Comparison of ENCODE assay signal across 17 cellular contexts in the genomic region with DNA sequence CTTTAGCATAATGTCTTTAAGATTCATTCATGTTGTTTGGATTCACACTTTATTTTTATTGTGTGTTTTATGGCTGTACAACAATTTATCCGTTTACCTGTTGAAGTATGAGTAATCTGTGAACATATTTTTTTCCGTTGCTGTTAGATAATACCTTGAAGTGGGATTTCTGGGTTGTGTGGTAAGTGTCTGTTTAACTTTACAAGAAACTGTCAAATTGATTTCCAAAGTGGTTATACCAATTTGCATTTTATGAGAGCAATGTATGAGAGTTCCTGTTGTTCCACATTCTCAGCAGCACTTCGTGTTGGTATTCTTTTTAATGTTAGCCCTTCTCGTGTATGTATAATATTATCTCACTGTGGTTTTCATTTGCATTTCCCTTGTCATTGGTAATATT. TPM values are rescaled to one million over a fixed set of nuclear protein-coding genes. Genes with fewer than 3 reads are reported as not detected.
DNase-seq lines count a peak whose midpoint lies in the region; ATAC-seq and TF ChIP-seq lines count a peak whose summit lies in the region.
"Had no signal": no experiment of that assay in that cellular context is flagged by ENCODE, and none has a peak within 500 bp of the region (broad histone marks: within the 10 kb centered on the region; RNA-seq: fewer than 3 reads in every experiment).

No MANE protein-coding gene starts in this region.

- H3K4me3 ChIP-seq in mammary epithelial cell (replicated peaks in 1 of 3; ENCODE audit: insufficient read depth in 1 of 3, low read depth in 2 of 3, low read length in 3 of 3) (no peak overlapping the region), mucosa of descending colon (no peak overlapping the region)
- H3K4me3 ChIP-seq: BLaER1 treated with 17β-estradiol and CSF1 and Interleukin-3, amounts not matched to agents 10 nM and 100 nM; GM12878; GM23338 had no signal

- no peaks in the 10 kb centered on the region for H3K79me2 ChIP-seq in mammary epithelial cell (ENCODE audit: insufficient read depth, low read length)

- TF ChIP-seq CTCF in MCF 10A (IDR thresholded peaks at IDR 0.05; ENCODE audit: unreplicated experiment) (no peak), mammary epithelial cell (conservative IDR thresholded peaks at IDR 0.05 in 1 of 2, IDR thresholded peaks at IDR 0.05 in 1 of 2; ENCODE audit: extremely low read depth in 1 of 2, insufficient read depth in 1 of 2, low read depth in 1 of 2, low read length in 2 of 2) (no peak), mucosa of descending colon (IDR thresholded peaks at IDR 0.05) (no peak)

- no peak for DNase-seq in activated CD4-positive, alpha-beta T cell treated with anti-CD3 and anti-CD28 coated beads, Interleukin-2, amount 10 ng/mL, durations not matched to agents 24 days and 14 days
- DNase-seq in activated CD4-positive, alpha-beta T cell treated with anti-CD3 and anti-CD28 coated beads, Interleukin-2, amount 10 ng/mL, durations not matched to agents 7 days and 5 days, result no peak
- no peak for DNase-seq in MCF 10A (ENCODE audit: unreplicated experiment)
- DNase-seq in mammary epithelial cell, result no peak
- no peak for DNase-seq in mucosa of descending colon
- DNase-seq in naive thymus-derived CD8-positive, alpha-beta T cell, result no peak
- DNase-seq: ACHN; CD4-positive, CD25-positive, alpha-beta regulatory T cell; DMS79; H7 had no signal

- H3K9me3 ChIP-seq in mammary epithelial cell (replicated peaks; ENCODE audit: insufficient read depth, low read length) (no peaks in the 10 kb centered on the region), mucosa of descending colon (no peaks in the 10 kb centered on the region)

- WGBS in mammary epithelial cell (ENCODE audit: low coverage, missing lambda C conversion rate), result 84% methylated on average over 4 of the region's 4 CpGs

- CTCF ChIA-PET in activated CD4-positive, alpha-beta T cell treated with anti-CD3 and anti-CD28 coated beads, Interleukin-2, amount 10 ng/mL, durations not matched to agents 7 days and 5 days (lab: Charles Lee), result no interaction called here
- CTCF ChIA-PET in MCF 10A (lab: Yijun Ruan, JAX), result no interaction called here
- CTCF ChIA-PET in mammary epithelial cell (lab: Charles Lee; ENCODE audit: low non-redundant PET), result no interaction called here

- in situ Hi-C loops in mammary epithelial cell (cut with MboI; ENCODE audit: low sequenced_read_pairs in 2 of 2), result no loop called here

- dilution Hi-C loops in mammary epithelial cell (cut with HindIII; ENCODE audit: low sequenced_read_pairs), result no loop called here

- H3K27ac Mint-ChIP-seq in activated CD4-positive, alpha-beta T cell treated with anti-CD3 and anti-CD28 coated beads, Interleukin-2, amount 10 ng/mL, durations not matched to agents 24 days and 14 days, result peak overlapping the region; percentile 50
- H3K27ac Mint-ChIP-seq in activated CD4-positive, alpha-beta T cell treated with anti-CD3 and anti-CD28 coated beads, Interleukin-2, amount 10 ng/mL, durations not matched to agents 7 days and 5 days, result no peak overlapping the region
- peak overlapping the region; percentile 33 for H3K27ac Mint-ChIP-seq in MCF 10A (ENCODE audit: low read depth, unreplicated experiment)
- peak overlapping the region; percentile 75 for H3K27ac Mint-ChIP-seq in activated T-helper 17 cell treated with anti-CD3 and anti-CD28 coated beads, Interleukin-2, amount 50 U/mL, for 72 hours
- H3K27ac Mint-ChIP-seq in naive thymus-derived CD8-positive, alpha-beta T cell, result peak overlapping the region in 3 of 10 donors; percentile 18 to 45 (median 26)
- H3K27ac Mint-ChIP-seq: GM23338 had no signal

- peaks cover 8% of the 10 kb centered on the region for H3K9me3 Mint-ChIP-seq in activated CD4-positive, alpha-beta T cell treated with anti-CD3 and anti-CD28 coated beads, Interleukin-2, amount 10 ng/mL, durations not matched to agents 24 days and 14 days
- H3K9me3 Mint-ChIP-seq in activated CD4-positive, alpha-beta T cell treated with anti-CD3 and anti-CD28 coated beads, Interleukin-2, amount 10 ng/mL, durations not matched to agents 7 days and 5 days, result peaks cover 5% of the 10 kb centered on the region
- no peaks in the 10 kb centered on the region for H3K9me3 Mint-ChIP-seq in MCF 10A (ENCODE audit: unreplicated experiment)
- no peaks in the 10 kb centered on the region for H3K9me3 Mint-ChIP-seq in activated T-helper 17 cell treated with anti-CD3 and anti-CD28 coated beads, Interleukin-2, amount 50 U/mL, for 72 hours
- H3K9me3 Mint-ChIP-seq in naive thymus-derived CD8-positive, alpha-beta T cell, result peaks cover 0 to 3% (median 0%) of the 10 kb centered on the region in 9 donors
- H3K9me3 Mint-ChIP-seq: GM23338 had no signal

- no peak overlapping the region for H2AFZ ChIP-seq in mammary epithelial cell (ENCODE audit: low read depth, low read length)
- H2AFZ ChIP-seq: GM23338 had no signal

- POLR2A ChIA-PET in activated CD4-positive, alpha-beta T cell treated with anti-CD3 and anti-CD28 coated beads, Interleukin-2, amount 10 ng/mL, durations not matched to agents 7 days and 5 days (lab: Charles Lee), result no interaction called here
- POLR2A ChIA-PET in MCF 10A (lab: Yijun Ruan, JAX), result interaction anchor here (1.0 to 1.5 kb wide), 2 partner anchors 30 to 54 kb away, joined by 3 to 5 read pairs; partner anchors contain the start of gene USP53
- POLR2A ChIA-PET in naive thymus-derived CD8-positive, alpha-beta T cell (lab: Charles Lee), result no interaction called here

- BruUV-seq in MCF 10A (replicated peaks; lab: Mats Ljungman, UMichigan), result no TSS peak
- no TSS peak for BruUV-seq in mammary epithelial cell (replicated peaks; lab: Mats Ljungman, UMichigan)

- H4K20me1 ChIP-seq in mammary epithelial cell (ENCODE audit: insufficient read depth, low read length), result no peaks in the 10 kb centered on the region
- H4K20me1 ChIP-seq: BLaER1 treated with 17β-estradiol and CSF1 and Interleukin-3, amounts not matched to agents 10 nM and 100 nM had no signal

- H3K27ac ChIP-seq in mammary epithelial cell (ENCODE audit: insufficient read depth, low read depth, low read length), result no peak overlapping the region
- H3K27ac ChIP-seq: BLaER1 treated with 17β-estradiol and CSF1 and Interleukin-3, amounts not matched to agents 10 nM and 100 nM had no signal

- H3K4me1 Mint-ChIP-seq in activated CD4-positive, alpha-beta T cell treated with anti-CD3 and anti-CD28 coated beads, Interleukin-2, amount 10 ng/mL, durations not matched to agents 24 days and 14 days, result peaks cover 11% of the 10 kb centered on the region
- H3K4me1 Mint-ChIP-seq in activated CD4-positive, alpha-beta T cell treated with anti-CD3 and anti-CD28 coated beads, Interleukin-2, amount 10 ng/mL, durations not matched to agents 7 days and 5 days, result peaks cover 8% of the 10 kb centered on the region
- H3K4me1 Mint-ChIP-seq in MCF 10A (ENCODE audit: insufficient read depth, unreplicated experiment), result peaks cover 6% of the 10 kb centered on the region
- peaks cover 16% of the 10 kb centered on the region for H3K4me1 Mint-ChIP-seq in activated T-helper 17 cell treated with anti-CD3 and anti-CD28 coated beads, Interleukin-2, amount 50 U/mL, for 72 hours
- peaks cover 0 to 14% (median under 1%) of the 10 kb centered on the region in 4 donors for H3K4me1 Mint-ChIP-seq in naive thymus-derived CD8-positive, alpha-beta T cell
- H3K4me1 Mint-ChIP-seq: GM23338 had no signal

- peaks cover 20% of the 10 kb centered on the region for H3K36me3 ChIP-seq in mammary epithelial cell (ENCODE audit: insufficient read depth, low read length)
- H3K36me3 ChIP-seq in mucosa of descending colon (ENCODE audit: low read depth), result no peaks in the 10 kb centered on the region

- H3K27me3 ChIP-seq in mammary epithelial cell (ENCODE audit: insufficient read depth, low read length), result no peaks in the 10 kb centered on the region
- H3K27me3 ChIP-seq: BLaER1 treated with 17β-estradiol and CSF1 and Interleukin-3, amounts not matched to agents 10 nM and 100 nM had no signal

- intact Hi-C loops in activated CD4-positive, alpha-beta T cell treated with anti-CD3 and anti-CD28 coated beads, Interleukin-2, amount 10 ng/mL, durations not matched to agents 24 days and 14 days (cut with micrococcal nuclease), result no loop called here
- intact Hi-C loops in MCF 10A (cut with micrococcal nuclease), result no loop called here
- intact Hi-C loops in mammary epithelial cell (cut with micrococcal nuclease), result no loop called here
- intact Hi-C loops in mucosa of descending colon (cut with DNase I, micrococcal nuclease), result no loop called here

- H3K4me3 Mint-ChIP-seq in activated CD4-positive, alpha-beta T cell treated with anti-CD3 and anti-CD28 coated beads, Interleukin-2, amount 10 ng/mL, durations not matched to agents 24 days and 14 days, result no peak overlapping the region
- H3K4me3 Mint-ChIP-seq in activated CD4-positive, alpha-beta T cell treated with anti-CD3 and anti-CD28 coated beads, Interleukin-2, amount 10 ng/mL, durations not matched to agents 7 days and 5 days, result no peak overlapping the region
- no peak overlapping the region for H3K4me3 Mint-ChIP-seq in MCF 10A (ENCODE audit: unreplicated experiment)
- peak overlapping the region; percentile 15 for H3K4me3 Mint-ChIP-seq in activated T-helper 17 cell treated with anti-CD3 and anti-CD28 coated beads, Interleukin-2, amount 50 U/mL, for 72 hours
- no peak overlapping the region for H3K4me3 Mint-ChIP-seq in naive thymus-derived CD8-positive, alpha-beta T cell
- H3K4me3 Mint-ChIP-seq: CD4-positive, CD25-positive, alpha-beta regulatory T cell; GM23338 had no signal

- H3K27me3 Mint-ChIP-seq in activated CD4-positive, alpha-beta T cell treated with anti-CD3 and anti-CD28 coated beads, Interleukin-2, amount 10 ng/mL, durations not matched to agents 24 days and 14 days, result no peaks in the 10 kb centered on the region
- no peaks in the 10 kb centered on the region for H3K27me3 Mint-ChIP-seq in activated CD4-positive, alpha-beta T cell treated with anti-CD3 and anti-CD28 coated beads, Interleukin-2, amount 10 ng/mL, durations not matched to agents 7 days and 5 days
- no peaks in the 10 kb centered on the region for H3K27me3 Mint-ChIP-seq in MCF 10A (ENCODE audit: insufficient read depth, unreplicated experiment)
- no peaks in the 10 kb centered on the region for H3K27me3 Mint-ChIP-seq in activated T-helper 17 cell treated with anti-CD3 and anti-CD28 coated beads, Interleukin-2, amount 50 U/mL, for 72 hours
- H3K27me3 Mint-ChIP-seq in naive thymus-derived CD8-positive, alpha-beta T cell, result no peaks in the 10 kb centered on the region
- H3K27me3 Mint-ChIP-seq: CD4-positive, CD25-positive, alpha-beta regulatory T cell had no signal

- H3K9ac ChIP-seq in mammary epithelial cell (ENCODE audit: insufficient read depth, low read length), result no peak overlapping the region
- H3K9ac ChIP-seq: BLaER1 treated with 17β-estradiol and CSF1 and Interleukin-3, amounts not matched to agents 10 nM and 100 nM had no signal

- peaks cover 3% of the 10 kb centered on the region for H3K4me1 ChIP-seq in mammary epithelial cell (ENCODE audit: insufficient read depth, low read length)
- no peaks in the 10 kb centered on the region for H3K4me1 ChIP-seq in mucosa of descending colon (ENCODE audit: low read depth)
- H3K4me1 ChIP-seq: BLaER1 treated with 17β-estradiol and CSF1 and Interleukin-3, amounts not matched to agents 10 nM and 100 nM had no signal

- no peak overlapping the region for H3K4me2 ChIP-seq in mammary epithelial cell (ENCODE audit: insufficient read depth, low read depth, low read length)
- H3K4me2 ChIP-seq: BLaER1 treated with 17β-estradiol and CSF1 and Interleukin-3, amounts not matched to agents 10 nM and 100 nM; GM23338 had no signal

- peaks cover 23% of the 10 kb centered on the region for H3K36me3 Mint-ChIP-seq in activated CD4-positive, alpha-beta T cell treated with anti-CD3 and anti-CD28 coated beads, Interleukin-2, amount 10 ng/mL, durations not matched to agents 24 days and 14 days (ENCODE audit: low read depth)
- H3K36me3 Mint-ChIP-seq in activated CD4-positive, alpha-beta T cell treated with anti-CD3 and anti-CD28 coated beads, Interleukin-2, amount 10 ng/mL, durations not matched to agents 7 days and 5 days (ENCODE audit: low read depth), result peaks cover 14% of the 10 kb centered on the region
- H3K36me3 Mint-ChIP-seq in MCF 10A (ENCODE audit: insufficient read depth, unreplicated experiment), result peaks cover 31% of the 10 kb centered on the region
- H3K36me3 Mint-ChIP-seq in activated T-helper 17 cell treated with anti-CD3 and anti-CD28 coated beads, Interleukin-2, amount 50 U/mL, for 72 hours (ENCODE audit: low read depth), result peaks cover 65% of the 10 kb centered on the region
- H3K36me3 Mint-ChIP-seq in naive thymus-derived CD8-positive, alpha-beta T cell, result peaks cover 16 to 58% (median 40%) of the 10 kb centered on the region in 3 donors

- peak; percentile 66 for ATAC-seq in activated T-helper 17 cell treated with anti-CD3 and anti-CD28 coated beads, Interleukin-2, amount 50 U/mL, for 72 hours (replicated peaks)
- peak; percentile 54 for ATAC-seq in mucosa of descending colon
- ATAC-seq in naive thymus-derived CD8-positive, alpha-beta T cell, result no peak
- no peak for ATAC-seq in GM18868 (IDR thresholded peaks at IDR 0.05; ENCODE audit: unreplicated experiment)
- ATAC-seq: GM12878, GM23338 had no signal

RNA-seq across cellular contexts. Expression of gene USP53, which starts 53.6 kb away (rescaled TPM):
- 6.2 and 7.3 TPM in 2 replicates for total RNA-seq in activated CD4-positive, alpha-beta T cell treated with anti-CD3 and anti-CD28 coated beads, Interleukin-2, amount 10 ng/mL, durations not matched to agents 24 days and 14 days
- total RNA-seq in activated CD4-positive, alpha-beta T cell treated with anti-CD3 and anti-CD28 coated beads, Interleukin-2, amount 10 ng/mL, durations not matched to agents 7 days and 5 days, result 1 to 10 TPM; 6.7 to 6.9 TPM
- total RNA-seq in MCF 10A (2022) (47.4 and 68.0 TPM in 2 replicates), mammary epithelial cell (10 to 100 TPM; 41.1 to 62.0 TPM), mucosa of descending colon (100 to 1,000 TPM in 1 of 3 donors, 10 to 100 TPM in 2; 57.7 to 118 (median 67.6) TPM)
- polyA plus RNA-seq in mammary epithelial cell, result 10.4 TPM
- 25.0 TPM for polyA minus RNA-seq in mammary epithelial cell
- 10 to 100 TPM in 1 of 2 donors, 1 to 10 TPM in 1; 9.7 to 27.7 TPM for total RNA-seq in activated T-helper 17 cell treated with anti-CD3 and anti-CD28 coated beads, Interleukin-2, amount 50 U/mL, for 72 hours
- 10 to 100 TPM; 29.5 to 31.3 TPM for total RNA-seq in naive thymus-derived CD8-positive, alpha-beta T cell
- polyA plus RNA-seq in naive thymus-derived CD8-positive, alpha-beta T cell, result 10 to 100 TPM in 2 of 3 donors, 1 to 10 TPM in 1; 6.5 to 23.5 (median 12.5) TPM

RNA-seq across cellular contexts. Expression of gene FABP2, which starts 55.8 kb away (rescaled TPM):
- total RNA-seq in activated CD4-positive, alpha-beta T cell treated with anti-CD3 and anti-CD28 coated beads, Interleukin-2, amount 10 ng/mL, durations not matched to agents 24 days and 14 days, result not detected in 2 replicates
- not detected for total RNA-seq in activated CD4-positive, alpha-beta T cell treated with anti-CD3 and anti-CD28 coated beads, Interleukin-2, amount 10 ng/mL, durations not matched to agents 7 days and 5 days
- total RNA-seq in MCF 10A (2022) (not detected in 2 replicates), mammary epithelial cell (not detected), mucosa of descending colon (10 to 100 TPM; 12.1 to 48.6 (median 39.7) TPM)
- polyA plus RNA-seq in mammary epithelial cell, result not detected
- not detected for polyA minus RNA-seq in mammary epithelial cell
- not detected for total RNA-seq in activated T-helper 17 cell treated with anti-CD3 and anti-CD28 coated beads, Interleukin-2, amount 50 U/mL, for 72 hours
- total RNA-seq in naive thymus-derived CD8-positive, alpha-beta T cell, result under 1 TPM; 0.14 to 0.47 TPM
- under 1 TPM in 2 of 3 donors, not detected in 1; 0.09 to 0.16 TPM for polyA plus RNA-seq in naive thymus-derived CD8-positive, alpha-beta T cell
- total RNA-seq: A172; CD4-positive, CD25-positive, alpha-beta regulatory T cell; G401; GM12878; GM23338; H7 had no signal
- polyA plus RNA-seq: CD4-positive, CD25-positive, alpha-beta regulatory T cell; GM12878; GM23338 had no signal

Comparison
In these comparisons a context has a peak if more than half of its experiments do, and no peak if none do; other contexts are left out.
1. ATAC-seq: peak in activated T-helper 17 cell treated with anti-CD3 and anti-CD28 coated beads, Interleukin-2, amount 50 U/mL, for 72 hours (single experiment) and mucosa of descending colon (single experiment); none in naive thymus-derived CD8-positive, alpha-beta T cell (0 of 2) and GM18868 (single experiment).
2. RNA of gene FABP2, which starts 55.8 kb away (total RNA-seq): 12.1 to 48.6 TPM in mucosa of descending colon; 0.14 to 0.47 TPM in naive thymus-derived CD8-positive, alpha-beta T cell, not detected in activated CD4-positive, alpha-beta T cell treated with anti-CD3 and anti-CD28 coated beads, Interleukin-2, amount 10 ng/mL, durations not matched to agents 24 days and 14 days, not detected in activated CD4-positive, alpha-beta T cell treated with anti-CD3 and anti-CD28 coated beads, Interleukin-2, amount 10 ng/mL, durations not matched to agents 7 days and 5 days, not detected in MCF 10A, not detected in mammary epithelial cell and not detected in activated T-helper 17 cell treated with anti-CD3 and anti-CD28 coated beads, Interleukin-2, amount 50 U/mL, for 72 hours; every median in the first group is over 4 times any median in the second.